14 cellular contexts compared by ENCODE assay signal in genomic region chr1:8142955-8143629, GRCh38.
DNase-seq lines count a peak whose midpoint lies in the region; ATAC-seq, FAIRE-seq and TF ChIP-seq lines count a peak whose summit lies in the region.
"Had no signal": no experiment of that assay in that cellular context is flagged by ENCODE, and none has a peak within 500 bp of the region (broad histone marks: within the 10 kb centered on the region; RNA-seq: fewer than 3 reads in every experiment).

No MANE protein-coding gene starts in this region.

- 74 to 88% (median 83%) methylated on average over 7 of the region's 7 CpGs for WGBS in small intestine, 3 donors

- H3K9me3 ChIP-seq in small intestine (ENCODE audit: control insufficient read depth, low read depth) = no peaks in the 10 kb centered on the region
- H3K9me3 ChIP-seq: ascending aorta, mucosa of descending colon, ovary had no signal

- H3K4me1 ChIP-seq in small intestine (ENCODE audit: control insufficient read depth in 2 of 2, insufficient read depth in 1 of 2, low read depth in 1 of 2, low read length in 1 of 2) = peaks cover 0 to 3% of the 10 kb centered on the region in 2 donors

- CTCF ChIA-PET in HEK293T (lab: Yijun Ruan, JAX) = interaction anchor here (1.2 kb wide), 1 partner anchor 13 kb away, joined by 7 read pairs; no protein-coding TSS in a partner anchor

- H3K36me3 ChIP-seq in small intestine (ENCODE audit: control insufficient read depth in 2 of 2, insufficient read depth in 2 of 2, low read length in 2 of 2) = no peaks in the 10 kb centered on the region
- H3K36me3 ChIP-seq: ascending aorta, ovary, WERI-Rb-1 had no signal

- no peak for FAIRE-seq in small intestine (lab: Jason Lieb, UNC)
- FAIRE-seq: frontal cortex had no signal

- no peak for DNase-seq in HEK293T (ENCODE audit: extremely low spot score)
- peak; percentile 58 for DNase-seq in SW480 (ENCODE audit: low spot score)
- DNase-seq in fibroblast of the aortic adventitia (ENCODE audit: low read depth) = peak; percentile 22
- peak; percentile 38 for DNase-seq in small intestine
- DNase-seq in ureter (ENCODE audit: low spot score) = no peak
- DNase-seq in left lobe of liver (ENCODE audit: low spot score) = no peak
- no peak for DNase-seq in NCI-H748 (lab: John Stamatoyannopoulos, UW; ENCODE audit: unreplicated experiment)
- DNase-seq: mucosa of descending colon, NCI-H1417 treated with DMSO at 0.1 percent for 48 hours, ovary, WERI-Rb-1 had no signal

- H3K4me3 ChIP-seq in fibroblast of the aortic adventitia (ENCODE audit: low read depth, low read length) = no peak overlapping the region
- no peak overlapping the region for H3K4me3 ChIP-seq in small intestine (ENCODE audit: low read depth in 1 of 2, low read length in 2 of 2)
- H3K4me3 ChIP-seq: ascending aorta, mucosa of descending colon, ovary had no signal

- H3K27me3 ChIP-seq in small intestine (ENCODE audit: control insufficient read depth in 2 of 2, insufficient read depth in 2 of 2, low read length in 2 of 2) = no peaks in the 10 kb centered on the region
- H3K27me3 ChIP-seq: ascending aorta, ovary had no signal

- H3K27ac ChIP-seq in small intestine (ENCODE audit: low read depth in 1 of 2, low read length in 1 of 2) = peak overlapping the region in 1 of 2 donors; percentile 42
- H3K27ac ChIP-seq: KMS-11, ovary, WERI-Rb-1 had no signal

- no peak for TF ChIP-seq CTCF in fibroblast of the aortic adventitia (IDR thresholded peaks at IDR 0.05; ENCODE audit: insufficient read depth, low read length)

- POLR2A ChIA-PET in HEK293T (lab: Yijun Ruan, JAX) = interaction anchor here (1.3 kb wide), 1 partner anchor 21 kb away, joined by 4 read pairs; no protein-coding TSS in a partner anchor

- no peak for ATAC-seq in left lobe of liver
- ATAC-seq: mucosa of descending colon had no signal

TF ChIP-seq in HEK293T, 16 proteins besides CTCF, POLR2A, EP300 and RAD21:
- no peak for TF ChIP-seq FOXK2 (IDR thresholded peaks at IDR 0.05)
- TF ChIP-seq PKNOX1 (IDR thresholded peaks at IDR 0.05) = peak; percentile 2; the same call in 1 of the 2 replicates

Comparison
In these comparisons a context has a peak if more than half of its experiments do, and no peak if none do; other contexts are left out.
1. DNase-seq: peak in SW480 (single experiment), fibroblast of the aortic adventitia (single experiment) and small intestine (single experiment); none in HEK293T (single experiment), ureter (single experiment), left lobe of liver (single experiment) and NCI-H748 (single experiment).